Comparison of ENCODE assay signal across 1 cellular context in the genomic region with DNA sequence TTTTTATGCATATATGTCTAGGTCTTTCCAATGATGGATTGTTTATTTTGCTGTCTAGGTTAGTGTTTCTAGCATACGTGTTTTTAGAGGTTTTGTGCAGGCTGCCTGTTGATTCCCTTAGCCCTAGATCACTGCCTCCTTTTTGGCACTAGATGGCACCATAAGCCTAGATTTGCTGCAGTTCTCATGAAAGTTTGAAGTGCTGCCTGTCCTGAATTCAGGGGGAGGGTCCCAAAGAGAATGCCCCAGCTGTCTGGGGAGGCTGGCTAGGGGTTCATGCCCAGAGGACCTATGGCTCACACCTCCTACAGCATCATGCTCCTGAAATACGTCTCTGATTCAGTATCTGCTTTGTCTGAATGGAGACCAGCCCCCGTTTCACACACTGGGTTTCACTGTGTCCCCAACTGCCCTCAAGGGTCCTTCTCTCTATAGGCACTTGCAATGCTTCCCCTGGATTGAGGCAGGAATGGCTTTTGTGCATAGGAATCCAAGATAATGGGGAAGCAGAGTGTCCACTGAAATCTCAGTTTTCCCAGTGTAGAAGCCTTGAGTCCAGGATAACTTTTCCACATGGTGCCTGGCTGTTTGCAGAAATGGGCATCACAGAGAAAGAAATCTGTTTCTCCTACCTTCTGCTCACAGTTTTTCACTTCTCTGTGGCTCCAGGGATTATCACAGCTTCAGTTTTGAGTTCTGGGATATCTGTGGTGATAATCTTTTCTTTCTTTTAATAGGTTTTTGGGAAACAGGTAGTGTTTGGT.
TF ChIP-seq lines count a peak whose summit lies in the region.

No MANE protein-coding gene starts in this region.

TF ChIP-seq in HepG2, 621 proteins besides CTCF, POLR2A, EP300 and RAD21 (continued from another document):
- TF ChIP-seq, protein P1, sequence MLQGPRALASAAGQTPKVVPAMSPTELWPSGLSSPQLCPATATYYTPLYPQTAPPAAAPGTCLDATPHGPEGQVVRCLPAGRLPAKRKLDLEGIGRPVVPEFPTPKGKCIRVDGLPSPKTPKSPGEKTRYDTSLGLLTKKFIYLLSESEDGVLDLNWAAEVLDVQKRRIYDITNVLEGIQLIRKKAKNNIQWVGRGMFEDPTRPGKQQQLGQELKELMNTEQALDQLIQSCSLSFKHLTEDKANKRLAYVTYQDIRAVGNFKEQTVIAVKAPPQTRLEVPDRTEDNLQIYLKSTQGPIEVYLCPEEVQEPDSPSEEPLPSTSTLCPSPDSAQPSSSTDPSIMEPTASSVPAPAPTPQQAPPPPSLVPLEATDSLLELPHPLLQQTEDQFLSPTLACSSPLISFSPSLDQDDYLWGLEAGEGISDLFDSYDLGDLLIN (CRISPR knock-in tag; IDR thresholded peaks at IDR 0.05; ENCODE audit: borderline replicate concordance) = no peak
- TF ChIP-seq FOXO1 (CRISPR knock-in tag; IDR thresholded peaks at IDR 0.05) = peak; percentile 45; the same call in 1 of the 2 replicates
- TF ChIP-seq HNF4A (CRISPR knock-in tag; IDR thresholded peaks at IDR 0.05) = no peak
- no peak for TF ChIP-seq ZNF24 (IDR thresholded peaks at IDR 0.05)
- TF ChIP-seq, protein P2, sequence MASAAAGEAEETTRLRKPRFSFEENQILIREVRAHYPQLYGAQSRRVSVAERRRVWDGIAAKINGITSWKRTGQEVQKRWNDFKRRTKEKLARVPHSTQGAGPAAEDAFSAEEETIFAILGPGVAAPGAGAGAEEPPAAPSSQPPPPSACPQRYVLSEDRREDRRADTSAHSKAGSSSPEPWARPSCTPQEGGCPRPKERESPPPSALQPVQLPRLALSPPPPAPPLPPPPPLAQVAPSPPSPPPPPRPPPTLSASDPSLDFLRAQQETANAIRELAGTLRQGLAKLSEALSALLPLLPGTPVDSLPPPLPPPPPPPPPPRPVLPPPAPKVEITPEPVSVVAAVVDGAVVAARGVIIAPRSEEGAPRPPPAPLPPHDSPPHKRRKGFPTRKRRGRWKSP (CRISPR knock-in tag; IDR thresholded peaks at IDR 0.05) = no peak
- TF ChIP-seq ZNF367 (CRISPR knock-in tag; IDR thresholded peaks at IDR 0.05; ENCODE audit: borderline replicate concordance) = no peak
- no peak for TF ChIP-seq ZNF746 (CRISPR knock-in tag; IDR thresholded peaks at IDR 0.05)
- peak; percentile 48; the same call in 1 of the 2 replicates for TF ChIP-seq ZNF430 (CRISPR knock-in tag; IDR thresholded peaks at IDR 0.05)
- TF ChIP-seq RXRB (CRISPR knock-in tag; IDR thresholded peaks at IDR 0.05; ENCODE audit: borderline replicate concordance) = 0 out of 2 replicates have a peak, but pooled peaks have one; percentile 20
- TF ChIP-seq MYC (CRISPR knock-in tag; IDR thresholded peaks at IDR 0.05; ENCODE audit: borderline replicate concordance) = no peak
- TF ChIP-seq ZNF331 (CRISPR knock-in tag; IDR thresholded peaks at IDR 0.05) = peak; percentile 57; the same call in 1 of the 2 replicates
- TF ChIP-seq, protein P3, sequence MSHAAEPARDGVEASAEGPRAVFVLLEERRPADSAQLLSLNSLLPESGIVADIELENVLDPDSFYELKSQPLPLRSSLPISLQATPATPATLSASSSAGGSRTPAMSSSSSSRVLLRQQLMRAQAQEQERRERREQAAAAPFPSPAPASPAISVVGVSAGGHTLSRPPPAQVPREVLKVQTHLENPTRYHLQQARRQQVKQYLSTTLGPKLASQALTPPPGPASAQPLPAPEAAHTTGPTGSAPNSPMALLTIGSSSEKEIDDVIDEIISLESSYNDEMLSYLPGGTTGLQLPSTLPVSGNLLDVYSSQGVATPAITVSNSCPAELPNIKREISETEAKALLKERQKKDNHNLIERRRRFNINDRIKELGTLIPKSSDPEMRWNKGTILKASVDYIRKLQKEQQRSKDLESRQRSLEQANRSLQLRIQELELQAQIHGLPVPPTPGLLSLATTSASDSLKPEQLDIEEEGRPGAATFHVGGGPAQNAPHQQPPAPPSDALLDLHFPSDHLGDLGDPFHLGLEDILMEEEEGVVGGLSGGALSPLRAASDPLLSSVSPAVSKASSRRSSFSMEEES (CRISPR knock-in tag; IDR thresholded peaks at IDR 0.05) = no peak
- TF ChIP-seq MAZ (IDR thresholded peaks at IDR 0.05; ENCODE audit: borderline replicate concordance, low read depth, low read length) = no peak
- TF ChIP-seq MAZ (CRISPR knock-in tag; IDR thresholded peaks at IDR 0.05; ENCODE audit: low read depth) = no peak
- TF ChIP-seq, protein P4, sequence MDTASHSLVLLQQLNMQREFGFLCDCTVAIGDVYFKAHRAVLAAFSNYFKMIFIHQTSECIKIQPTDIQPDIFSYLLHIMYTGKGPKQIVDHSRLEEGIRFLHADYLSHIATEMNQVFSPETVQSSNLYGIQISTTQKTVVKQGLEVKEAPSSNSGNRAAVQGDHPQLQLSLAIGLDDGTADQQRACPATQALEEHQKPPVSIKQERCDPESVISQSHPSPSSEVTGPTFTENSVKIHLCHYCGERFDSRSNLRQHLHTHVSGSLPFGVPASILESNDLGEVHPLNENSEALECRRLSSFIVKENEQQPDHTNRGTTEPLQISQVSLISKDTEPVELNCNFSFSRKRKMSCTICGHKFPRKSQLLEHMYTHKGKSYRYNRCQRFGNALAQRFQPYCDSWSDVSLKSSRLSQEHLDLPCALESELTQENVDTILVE (CRISPR knock-in tag; IDR thresholded peaks at IDR 0.05) = 0 out of 2 replicates have a peak, but pooled peaks have one; percentile 27
- peak; percentile 45; the same call in 1 of the 2 replicates for TF ChIP-seq IRF2 (CRISPR knock-in tag; IDR thresholded peaks at IDR 0.05)
- TF ChIP-seq MED1 (CRISPR knock-in tag; IDR thresholded peaks at IDR 0.05) = no peak
- TF ChIP-seq FOXA1 (IDR thresholded peaks at IDR 0.05) = no peak
- 0 out of 2 replicates have a peak, but pooled peaks have one; percentile 10 for TF ChIP-seq FOXA1 (CRISPR knock-in tag; IDR thresholded peaks at IDR 0.05)
- TF ChIP-seq GFI1 (CRISPR knock-in tag; IDR thresholded peaks at IDR 0.05; ENCODE audit: borderline replicate concordance) = no peak
- no peak for TF ChIP-seq MXI1 (IDR thresholded peaks at IDR 0.05; ENCODE audit: borderline replicate concordance, low read depth, low read length)
- 0 out of 2 replicates have a peak, but pooled peaks have one; percentile 34 for TF ChIP-seq ZNF205 (CRISPR knock-in tag; IDR thresholded peaks at IDR 0.05)
- no peak for TF ChIP-seq SP140L (CRISPR knock-in tag; IDR thresholded peaks at IDR 0.05; ENCODE audit: borderline replicate concordance)
- peak; percentile 86 for TF ChIP-seq SMC3 (IDR thresholded peaks at IDR 0.05; ENCODE audit: low read length)
- TF ChIP-seq PAX8 (CRISPR knock-in tag; IDR thresholded peaks at IDR 0.05; ENCODE audit: borderline replicate concordance) = no peak
- 0 out of 2 replicates have a peak, but pooled peaks have one; percentile 32 for TF ChIP-seq ERF (CRISPR knock-in tag; IDR thresholded peaks at IDR 0.05)
- no peak for TF ChIP-seq CREB1 (IDR thresholded peaks at IDR 0.05)
- no peak for TF ChIP-seq CREB1 (CRISPR knock-in tag; IDR thresholded peaks at IDR 0.05)
- no peak for TF ChIP-seq ZNF232 (CRISPR knock-in tag; IDR thresholded peaks at IDR 0.05; ENCODE audit: borderline replicate concordance)
- no peak for TF ChIP-seq JARID2 (CRISPR knock-in tag; IDR thresholded peaks at IDR 0.05; ENCODE audit: insufficient replicate concordance)
- TF ChIP-seq ESRRA (CRISPR knock-in tag; IDR thresholded peaks at IDR 0.05; ENCODE audit: low read depth) = no peak
- TF ChIP-seq ARHGAP35 (CRISPR knock-in tag; IDR thresholded peaks at IDR 0.05; ENCODE audit: borderline replicate concordance) = no peak
- TF ChIP-seq, protein P5, sequence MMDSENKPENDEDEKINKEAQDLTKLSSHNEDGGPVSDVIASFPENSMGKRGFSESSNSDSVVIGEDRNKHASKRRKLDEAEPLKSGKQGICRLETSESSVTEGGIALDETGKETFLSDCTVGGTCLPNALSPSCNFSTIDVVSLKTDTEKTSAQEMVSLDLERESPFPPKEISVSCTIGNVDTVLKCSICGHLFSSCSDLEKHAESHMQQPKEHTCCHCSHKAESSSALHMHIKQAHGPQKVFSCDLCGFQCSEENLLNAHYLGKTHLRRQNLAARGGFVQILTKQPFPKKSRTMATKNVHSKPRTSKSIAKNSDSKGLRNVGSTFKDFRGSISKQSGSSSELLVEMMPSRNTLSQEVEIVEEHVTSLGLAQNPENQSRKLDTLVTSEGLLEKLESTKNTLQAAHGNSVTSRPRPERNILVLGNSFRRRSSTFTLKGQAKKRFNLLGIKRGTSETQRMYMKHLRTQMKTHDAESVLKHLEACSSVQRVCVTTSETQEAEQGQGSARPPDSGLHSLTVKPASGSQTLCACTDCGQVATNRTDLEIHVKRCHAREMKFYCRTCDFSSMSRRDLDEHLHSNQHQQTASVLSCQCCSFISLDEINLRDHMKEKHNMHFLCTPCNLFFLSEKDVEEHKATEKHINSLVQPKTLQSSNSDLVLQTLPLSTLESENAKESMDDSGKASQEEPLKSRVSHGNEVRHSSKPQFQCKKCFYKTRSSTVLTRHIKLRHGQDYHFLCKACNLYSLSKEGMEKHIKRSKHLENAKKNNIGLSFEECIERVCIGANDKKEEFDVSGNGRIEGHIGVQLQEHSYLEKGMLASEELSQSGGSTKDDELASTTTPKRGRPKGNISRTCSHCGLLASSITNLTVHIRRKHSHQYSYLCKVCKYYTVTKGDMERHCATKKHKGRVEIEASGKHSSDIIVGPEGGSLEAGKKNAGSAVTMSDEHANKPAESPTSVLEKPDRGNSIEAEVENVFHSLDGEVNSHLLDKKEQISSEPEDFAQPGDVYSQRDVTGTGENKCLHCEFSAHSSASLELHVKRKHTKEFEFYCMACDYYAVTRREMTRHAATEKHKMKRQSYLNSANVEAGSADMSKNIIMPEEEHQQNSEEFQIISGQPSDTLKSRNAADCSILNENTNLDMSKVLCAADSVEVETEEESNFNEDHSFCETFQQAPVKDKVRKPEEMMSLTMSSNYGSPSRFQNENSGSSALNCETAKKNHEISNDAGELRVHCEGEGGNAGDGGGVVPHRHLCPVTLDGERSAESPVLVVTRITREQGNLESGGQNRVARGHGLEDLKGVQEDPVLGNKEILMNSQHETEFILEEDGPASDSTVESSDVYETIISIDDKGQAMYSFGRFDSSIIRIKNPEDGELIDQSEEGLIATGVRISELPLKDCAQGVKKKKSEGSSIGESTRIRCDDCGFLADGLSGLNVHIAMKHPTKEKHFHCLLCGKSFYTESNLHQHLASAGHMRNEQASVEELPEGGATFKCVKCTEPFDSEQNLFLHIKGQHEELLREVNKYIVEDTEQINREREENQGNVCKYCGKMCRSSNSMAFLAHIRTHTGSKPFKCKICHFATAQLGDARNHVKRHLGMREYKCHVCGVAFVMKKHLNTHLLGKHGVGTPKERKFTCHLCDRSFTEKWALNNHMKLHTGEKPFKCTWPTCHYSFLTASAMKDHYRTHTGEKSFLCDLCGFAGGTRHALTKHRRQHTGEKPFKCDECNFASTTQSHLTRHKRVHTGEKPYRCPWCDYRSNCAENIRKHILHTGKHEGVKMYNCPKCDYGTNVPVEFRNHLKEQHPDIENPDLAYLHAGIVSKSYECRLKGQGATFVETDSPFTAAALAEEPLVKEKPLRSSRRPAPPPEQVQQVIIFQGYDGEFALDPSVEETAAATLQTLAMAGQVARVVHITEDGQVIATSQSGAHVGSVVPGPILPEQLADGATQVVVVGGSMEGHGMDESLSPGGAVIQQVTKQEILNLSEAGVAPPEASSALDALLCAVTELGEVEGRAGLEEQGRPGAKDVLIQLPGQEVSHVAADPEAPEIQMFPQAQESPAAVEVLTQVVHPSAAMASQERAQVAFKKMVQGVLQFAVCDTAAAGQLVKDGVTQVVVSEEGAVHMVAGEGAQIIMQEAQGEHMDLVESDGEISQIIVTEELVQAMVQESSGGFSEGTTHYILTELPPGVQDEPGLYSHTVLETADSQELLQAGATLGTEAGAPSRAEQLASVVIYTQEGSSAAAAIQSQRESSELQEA (CRISPR knock-in tag; IDR thresholded peaks at IDR 0.05; ENCODE audit: not compliant biosample characterization) = no peak
- TF ChIP-seq ZNF562 (CRISPR knock-in tag; IDR thresholded peaks at IDR 0.05; ENCODE audit: borderline replicate concordance) = no peak
- TF ChIP-seq STAG1 (CRISPR knock-in tag; IDR thresholded peaks at IDR 0.05) = peak; percentile 97
- no peak for TF ChIP-seq ZNF549 (CRISPR knock-in tag; IDR thresholded peaks at IDR 0.05)
- TF ChIP-seq, protein P6, sequence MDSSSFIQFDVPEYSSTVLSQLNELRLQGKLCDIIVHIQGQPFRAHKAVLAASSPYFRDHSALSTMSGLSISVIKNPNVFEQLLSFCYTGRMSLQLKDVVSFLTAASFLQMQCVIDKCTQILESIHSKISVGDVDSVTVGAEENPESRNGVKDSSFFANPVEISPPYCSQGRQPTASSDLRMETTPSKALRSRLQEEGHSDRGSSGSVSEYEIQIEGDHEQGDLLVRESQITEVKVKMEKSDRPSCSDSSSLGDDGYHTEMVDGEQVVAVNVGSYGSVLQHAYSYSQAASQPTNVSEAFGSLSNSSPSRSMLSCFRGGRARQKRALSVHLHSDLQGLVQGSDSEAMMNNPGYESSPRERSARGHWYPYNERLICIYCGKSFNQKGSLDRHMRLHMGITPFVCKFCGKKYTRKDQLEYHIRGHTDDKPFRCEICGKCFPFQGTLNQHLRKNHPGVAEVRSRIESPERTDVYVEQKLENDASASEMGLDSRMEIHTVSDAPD (CRISPR knock-in tag; IDR thresholded peaks at IDR 0.05) = no peak
- no peak for TF ChIP-seq TARDBP (CRISPR knock-in tag; IDR thresholded peaks at IDR 0.05)
- peak; percentile 56 for TF ChIP-seq XRCC5 (optimal IDR thresholded peaks at IDR 0.05; ENCODE audit: low read length)
